Comparison of ENCODE assay signal across 8 cellular contexts in the genomic region with DNA sequence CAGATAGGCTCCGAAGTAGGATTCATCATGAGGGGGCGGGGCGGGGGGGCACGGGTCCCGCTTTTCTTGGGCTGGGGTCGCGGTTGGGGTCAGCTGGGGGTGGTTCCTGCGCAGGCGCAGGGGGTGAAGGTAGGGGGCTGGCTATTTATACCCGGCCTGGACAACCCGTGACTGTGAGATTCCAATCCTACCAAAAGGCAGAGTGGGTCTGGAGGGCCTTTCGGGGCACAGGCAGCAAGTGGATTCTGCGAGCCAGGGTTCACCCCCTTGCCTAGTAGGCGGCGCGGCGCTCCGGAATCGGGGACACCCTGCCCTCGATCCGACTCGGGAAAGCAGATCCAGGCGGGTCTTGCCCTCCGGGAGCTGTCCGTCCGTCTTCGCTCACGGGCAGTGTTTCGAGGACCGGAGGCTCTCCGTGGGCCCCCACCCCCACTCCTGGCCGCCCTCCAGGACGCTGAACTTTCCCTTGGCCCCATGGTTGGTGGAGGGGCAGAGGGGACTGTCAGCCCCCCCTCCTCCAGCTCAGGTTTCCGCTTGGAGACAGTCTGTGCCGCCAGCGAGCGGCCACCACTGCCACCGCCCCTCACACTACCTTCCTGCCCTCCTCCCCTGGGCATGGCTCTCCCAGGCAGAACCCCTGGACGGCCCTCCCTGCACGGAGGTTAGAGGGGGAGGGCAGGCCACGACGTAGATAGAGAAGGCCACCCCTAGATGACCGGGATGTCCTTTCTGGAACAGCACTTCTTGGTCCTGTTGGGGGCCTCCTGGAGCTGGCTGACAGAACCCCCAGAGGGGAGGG. TPM values are rescaled to one million over a fixed set of nuclear protein-coding genes. Genes with fewer than 3 reads are reported as not detected.
A peak's percentile ranks its signal among the peaks of the same experiment; 100 is the strongest.
DNase-seq lines count a peak whose midpoint lies in the region; ATAC-seq and TF ChIP-seq lines count a peak whose summit lies in the region.

No MANE protein-coding gene starts in this region.

- no peak overlapping the region for H3K18ac ChIP-seq in trophoblast cell (ENCODE audit: low read length)

- peaks cover 16% of the 10 kb centered on the region in 2 experiments for H3K4me1 ChIP-seq in trophoblast cell (ENCODE audit: control insufficient read depth in 1 of 2, insufficient read depth in 2 of 2, low read length in 2 of 2)

- peaks cover 16 to 34% (median 26%) of the 10 kb centered on the region in 3 donors for H3K4me1 Mint-ChIP-seq in T-cell

- H3K27ac Mint-ChIP-seq in T-cell = no peak overlapping the region

- POLR2A ChIA-PET in T-cell (lab: Charles Lee) = interaction anchor here in 1 of 2 donors (0.5 to 0.6 kb wide), 2 partner anchors 30 to 279 kb away, joined by 3 to 6 read pairs; no protein-coding TSS in a partner anchor

- H3K27ac ChIP-seq in trophoblast cell (ENCODE audit: low read depth, low read length) = no peak overlapping the region

- no peak overlapping the region for H2AK5ac ChIP-seq in trophoblast cell (ENCODE audit: low read length)

- no CpG with 5 or more reads among the region's 43 CpGs for WGBS in trophoblast cell (ENCODE audit: extremely low coverage, insufficient coverage, insufficient read length)

- no peak for DNase-seq in GM06990 (ENCODE audit: extremely low read depth, insufficient read length)
- no peak for DNase-seq in T-cell
- DNase-seq in foreskin fibroblast = no peak
- DNase-seq in trophoblast cell = no peak
- DNase-seq in cerebellum (ENCODE audit: low spot score) = no peak
- no peak for DNase-seq in NCI-H2227 (lab: John Stamatoyannopoulos, UW; ENCODE audit: unreplicated experiment)
- no peak for DNase-seq in globus pallidus (ENCODE audit: low spot score)

- H3K9ac ChIP-seq in trophoblast cell (ENCODE audit: low read length) = no peak overlapping the region

- no peak overlapping the region for H3K23ac ChIP-seq in trophoblast cell (ENCODE audit: low read length)

- CTCF ChIA-PET in T-cell (lab: Charles Lee) = interaction anchor here (0.5 to 1.3 kb wide), 6 partner anchors 22 to 406 kb away, joined by 3 to 8 read pairs (median 4); a partner anchor contains a TSS

- no peaks in the 10 kb centered on the region for H3K79me2 ChIP-seq in trophoblast cell (ENCODE audit: control insufficient read depth, insufficient read depth, low read length, poor library complexity)

- H3K27me3 Mint-ChIP-seq in T-cell = peaks cover 12 to 41% of the 10 kb centered on the region in 2 donors

- H2AFZ ChIP-seq in trophoblast cell (ENCODE audit: insufficient read depth, low read length, poor library complexity) = peak overlapping the region; percentile 73

- no peak overlapping the region for H2BK12ac ChIP-seq in trophoblast cell (ENCODE audit: low read length)

- H3K4me3 ChIP-seq in GM06990 (replicated peaks; ENCODE audit: low read depth, low read length) (peak overlapping the region; percentile 58), foreskin fibroblast (ENCODE audit: low read depth in 1 of 2, low read length in 2 of 2) (peak overlapping the region; percentile 43 to 45), trophoblast cell (ENCODE audit: low read depth, low read length) (peak overlapping the region; percentile 27)

- H3K9me3 Mint-ChIP-seq in T-cell = no peaks in the 10 kb centered on the region

- H2BK120ac ChIP-seq in trophoblast cell (ENCODE audit: insufficient read depth, low read length, poor library complexity) = no peak overlapping the region

- H3K79me1 ChIP-seq in trophoblast cell (ENCODE audit: low read length) = no peaks in the 10 kb centered on the region

- peak overlapping the region; percentile 65 to 77 (median 65) for H3K4me3 Mint-ChIP-seq in T-cell

- H3K36me3 Mint-ChIP-seq in T-cell = no peaks in the 10 kb centered on the region

- H4K91ac ChIP-seq in trophoblast cell (ENCODE audit: low read depth, low read length) = no peak overlapping the region

- H3K4ac ChIP-seq in trophoblast cell (ENCODE audit: low read depth, low read length) = no peak overlapping the region

- H2BK5ac ChIP-seq in trophoblast cell (ENCODE audit: low read depth, low read length, poor library complexity) = no peak overlapping the region

- TF ChIP-seq CTCF in GM06990 (IDR thresholded peaks at IDR 0.05; ENCODE audit: insufficient read depth, low read length, poor library complexity, severe bottlenecking) (no peak), foreskin fibroblast (IDR thresholded peaks at IDR 0.05; ENCODE audit: low read depth, low read length) (no peak)

- H3K14ac ChIP-seq in trophoblast cell (ENCODE audit: low read length) = no peak overlapping the region

- H3K36me3 ChIP-seq in GM06990 (ENCODE audit: control insufficient read depth, insufficient read depth, low read length) (no peaks in the 10 kb centered on the region), trophoblast cell (ENCODE audit: control insufficient read depth in 1 of 2, insufficient read depth in 2 of 2, low read length in 2 of 2) (no peaks in the 10 kb centered on the region)

- H3K9me3 ChIP-seq in trophoblast cell (ENCODE audit: insufficient read depth, low read depth, low read length) = no peaks in the 10 kb centered on the region

- H4K12ac ChIP-seq in trophoblast cell (ENCODE audit: low read depth, low read length) = no peak overlapping the region

- H3K4me2 ChIP-seq in trophoblast cell (ENCODE audit: low read length) = peak overlapping the region; percentile 78

- H3K27me3 ChIP-seq in GM06990 (replicated peaks; ENCODE audit: control insufficient read depth, insufficient read depth, low read length) = no peaks in the 10 kb centered on the region
- H3K27me3 ChIP-seq in trophoblast cell (ENCODE audit: insufficient read depth, low read length) = peaks cover 6% of the 10 kb centered on the region

- H4K8ac ChIP-seq in trophoblast cell (ENCODE audit: low read depth, low read length) = no peak overlapping the region

- ATAC-seq in T-cell (replicated peaks in 1 of 4) = no peak
- ATAC-seq in HG02981 (IDR thresholded peaks at IDR 0.05; ENCODE audit: unreplicated experiment) = no peak

RNA-seq across cellular contexts. Expression of a gene that starts 0.6 kb away (rescaled TPM):
- total RNA-seq in T-cell (under 1 TPM in 1 of 5 donors, not detected in 4; 0.06 TPM), cerebellum (0.18 TPM)
- polyA plus RNA-seq in trophoblast cell (2013) = 0.36 and 0.37 TPM in 2 replicates

RNA-seq across cellular contexts. Expression of a gene that starts 12.3 kb away (rescaled TPM):
- total RNA-seq in T-cell (under 1 TPM in 4 of 5 donors, not detected in 1; 0.20 to 0.57 (median 0.45) TPM), cerebellum (1.5 TPM)
- 0.33 and 0.45 TPM in 2 replicates for polyA plus RNA-seq in trophoblast cell (2013)

RNA-seq across cellular contexts. Expression of a gene that starts 19.9 kb away (rescaled TPM):
- total RNA-seq in T-cell (1 to 10 TPM; 2.4 to 5.9 (median 2.9) TPM), cerebellum (0.54 TPM)
- 109 and 117 TPM in 2 replicates for polyA plus RNA-seq in trophoblast cell (2013)

RNA-seq across cellular contexts. Expression of a gene that starts 25.3 kb away (rescaled TPM):
- total RNA-seq in T-cell = 100 to 1,000 TPM; 286 to 481 (median 306) TPM
- 585 and 612 TPM in 2 replicates for polyA plus RNA-seq in trophoblast cell (2013)
- total RNA-seq in cerebellum = 81.6 TPM

RNA-seq across cellular contexts. Expression of a gene that starts 30.1 kb away (rescaled TPM):
- total RNA-seq in T-cell (10 to 100 TPM; 29.8 to 35.9 (median 33.3) TPM), cerebellum (20.0 TPM)
- 47.1 and 48.7 TPM in 2 replicates for polyA plus RNA-seq in trophoblast cell (2013)
